ENCODE assay signal across 9 cellular contexts in the genomic region with DNA sequence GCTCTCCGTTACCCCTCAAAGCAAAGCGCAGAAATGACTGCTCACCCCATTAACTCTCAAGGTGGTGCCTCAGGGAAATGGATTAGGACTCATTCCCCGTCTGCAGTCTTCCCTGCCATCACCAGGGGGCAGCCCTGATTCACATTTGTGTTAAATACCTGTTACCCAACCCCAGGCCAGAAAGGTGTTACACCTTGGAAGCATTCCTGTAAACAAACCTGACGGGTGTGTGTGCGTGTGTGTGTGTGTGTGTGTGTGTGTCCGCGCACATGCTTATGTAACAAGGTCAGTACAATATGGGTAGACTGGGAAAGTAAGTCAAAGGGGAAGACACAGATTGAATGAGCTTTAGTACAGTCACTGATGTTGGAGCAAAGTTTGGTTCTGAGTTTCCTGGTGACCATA. TPM values are rescaled to one million over a fixed set of nuclear protein-coding genes. Genes with fewer than 3 reads are reported as not detected.
DNase-seq lines count a peak whose midpoint lies in the region; ATAC-seq and TF ChIP-seq lines count a peak whose summit lies in the region.
"Had no signal": no experiment of that assay in that cellular context is flagged by ENCODE, and none has a peak within 500 bp of the region (broad histone marks: within the 10 kb centered on the region; RNA-seq: fewer than 3 reads in every experiment).

No MANE protein-coding gene starts in this region.

- DNase-seq in NK-92 treated with Interleukin-12 subunit alpha and Interleukin-12 subunit beta, amount 100 ng/mL, for 24 hours (lab: John Stamatoyannopoulos, UW): peak; percentile 52
- DNase-seq in NK-92 (lab: John Stamatoyannopoulos, UW; ENCODE audit: unreplicated experiment) (no peak), NCI-H2107 (lab: John Stamatoyannopoulos, UW) (peak; percentile 93), kidney epithelial cell (ENCODE audit: low read depth) (no peak)
- DNase-seq in activated CD4-positive, CD25-positive, alpha-beta regulatory T cell treated with anti-CD3 and anti-CD28 coated beads, Interleukin-2, amount 50 U/mL, for 16 hours (ENCODE audit: low read depth, low spot score): peak; percentile 45
- DNase-seq in central memory CD4-positive, alpha-beta T cell: peak; percentile 51
- DNase-seq in stimulated activated CD4-positive, alpha-beta T cell treated with anti-CD3 and anti-CD28 coated beads, Interleukin-4, amount 100 ng/mL, for 24 hours: peak; percentile 73

- H3K4me3 ChIP-seq in kidney epithelial cell (ENCODE audit: low read depth, low read length): no peak overlapping the region

- H3K36me3 ChIP-seq in kidney epithelial cell (ENCODE audit: control insufficient read depth, insufficient read depth, low read length): no peaks in the 10 kb centered on the region
- H3K36me3 ChIP-seq: neutrophil had no signal

- no peak for ATAC-seq in HG03175 (IDR thresholded peaks at IDR 0.05; ENCODE audit: unreplicated experiment)

- peaks cover 35% of the 10 kb centered on the region for H3K27me3 ChIP-seq in kidney epithelial cell (ENCODE audit: control insufficient read depth, insufficient read depth, low read length)

- TF ChIP-seq CTCF in kidney epithelial cell (IDR thresholded peaks at IDR 0.05; ENCODE audit: insufficient read depth, low read length, poor library complexity, severe bottlenecking): peak; percentile 87

RNA-seq across cellular contexts. Expression of a gene that starts 6.3 kb away (rescaled TPM):
- total RNA-seq in kidney epithelial cell: not detected in 2 replicates

RNA-seq across cellular contexts. Expression of a gene that starts 17.6 kb away (rescaled TPM):
- total RNA-seq in kidney epithelial cell: not detected in 2 replicates

Comparison
In these comparisons a context has a peak if more than half of its experiments do, and no peak if none do; other contexts are left out.
1. DNase-seq: peak in NK-92 treated with Interleukin-12 subunit alpha and Interleukin-12 subunit beta, amount 100 ng/mL, for 24 hours (single experiment), NCI-H2107 (single experiment), activated CD4-positive, CD25-positive, alpha-beta regulatory T cell treated with anti-CD3 and anti-CD28 coated beads, Interleukin-2, amount 50 U/mL, for 16 hours (single experiment), central memory CD4-positive, alpha-beta T cell (single experiment) and stimulated activated CD4-positive, alpha-beta T cell treated with anti-CD3 and anti-CD28 coated beads, Interleukin-4, amount 100 ng/mL, for 24 hours (single experiment); none in NK-92 (single experiment) and kidney epithelial cell (single experiment).